In genomic region chr12:125064492-125064891, GRCh38 we compare ENCODE assay signal across 8 cellular contexts. TPM values are rescaled to one million over a fixed set of nuclear protein-coding genes. Genes with fewer than 3 reads are reported as not detected.
DNase-seq lines count a peak whose midpoint lies in the region; ATAC-seq and TF ChIP-seq lines count a peak whose summit lies in the region.

No MANE protein-coding gene starts in this region.

- POLR2A ChIA-PET in OCI-LY7 (lab: Charles Lee), result interaction anchor here (0.6 to 0.9 kb wide), 5 partner anchors 14 to 206 kb away, joined by 3 to 5 read pairs (median 3); no protein-coding TSS in a partner anchor

- H3K9me2 ChIP-seq in OCI-LY7 (ENCODE audit: insufficient read depth, low read length), result no peaks in the 10 kb centered on the region

- peaks cover 2% of the 10 kb centered on the region for H3K36me3 ChIP-seq in GM06990 (ENCODE audit: control insufficient read depth, insufficient read depth, low read length)
- no peaks in the 10 kb centered on the region for H3K36me3 ChIP-seq in OCI-LY7 (ENCODE audit: insufficient read depth, low read length)
- H3K36me3 ChIP-seq in esophagus muscularis mucosa, result peaks cover 0 to 9% (median 2%) of the 10 kb centered on the region in 4 donors
- H3K36me3 ChIP-seq in rectal smooth muscle tissue (ENCODE audit: control insufficient read depth, insufficient read depth, low read length), result no peaks in the 10 kb centered on the region
- peaks cover 0 to 4% of the 10 kb centered on the region in 2 donors for H3K36me3 ChIP-seq in gastroesophageal sphincter

- intact Hi-C loops in OCI-LY7 (cut with micrococcal nuclease; ENCODE audit: unreplicated experiment) (no loop called here), esophagus muscularis mucosa (cut with DNase I) (loop anchor here (5.0 kb wide), 1 partner anchor 77 kb away; the partner anchor contains the start of gene DHX37)

- no peaks in the 10 kb centered on the region for H3K79me2 ChIP-seq in OCI-LY7 (ENCODE audit: insufficient read depth, low read depth, low read length)

- no peak overlapping the region for H3K27ac ChIP-seq in OCI-LY7 (ENCODE audit: low read depth, low read length, poor library complexity, severe bottlenecking)
- no peak overlapping the region for H3K27ac ChIP-seq in esophagus muscularis mucosa (replicated peaks in 1 of 4)
- H3K27ac ChIP-seq in rectal smooth muscle tissue (ENCODE audit: low read depth, low read length), result no peak overlapping the region
- no peak overlapping the region for H3K27ac ChIP-seq in gastroesophageal sphincter

- H4K20me1 ChIP-seq in OCI-LY7 (ENCODE audit: insufficient read depth, low read length), result no peaks in the 10 kb centered on the region

- peak overlapping the region; percentile 90 for H3K4me2 ChIP-seq in OCI-LY7 (ENCODE audit: low read length)

- TF ChIP-seq EP300 in esophagus muscularis mucosa (IDR thresholded peaks at IDR 0.05) (no peak), gastroesophageal sphincter (IDR thresholded peaks at IDR 0.05) (no peak)

- ATAC-seq in gastroesophageal sphincter, result no peak
- ATAC-seq in activated CD4-positive, CD25-positive, alpha-beta regulatory T cell treated with anti-CD3 and anti-CD28 coated beads, Interleukin-2, amount 50 U/mL, for 24 hours, result no peak

- 58% methylated on average over 5 of the region's 5 CpGs for WGBS in esophagus muscularis mucosa
- 41 to 50% methylated on average over 3 to 5 of the region's 5 CpGs for WGBS in gastroesophageal sphincter (ENCODE audit: low coverage in 1 of 2), 2 donors

- H3K27me3 ChIP-seq in GM06990 (replicated peaks; ENCODE audit: control insufficient read depth, insufficient read depth, low read length), result no peaks in the 10 kb centered on the region
- no peaks in the 10 kb centered on the region for H3K27me3 ChIP-seq in esophagus muscularis mucosa
- H3K27me3 ChIP-seq in rectal smooth muscle tissue (ENCODE audit: control insufficient read depth, insufficient read depth, low read length), result no peaks in the 10 kb centered on the region
- no peaks in the 10 kb centered on the region for H3K27me3 ChIP-seq in gastroesophageal sphincter

- TF ChIP-seq POLR2A in esophagus muscularis mucosa (IDR thresholded peaks at IDR 0.05; ENCODE audit: low read depth), result no peak
- no peak for TF ChIP-seq POLR2A in gastroesophageal sphincter (IDR thresholded peaks at IDR 0.05)

- CTCF ChIA-PET in OCI-LY7 (lab: Charles Lee; ENCODE audit: unreplicated experiment), result no interaction called here

- H3K9me3 ChIP-seq in OCI-LY7 (ENCODE audit: low read length), result peaks cover 19% of the 10 kb centered on the region
- H3K9me3 ChIP-seq in esophagus muscularis mucosa, result no peaks in the 10 kb centered on the region
- H3K9me3 ChIP-seq in gastroesophageal sphincter, result no peaks in the 10 kb centered on the region

- peak overlapping the region; percentile 94 for H3K4me3 ChIP-seq in GM06990 (replicated peaks; ENCODE audit: low read depth, low read length)
- H3K4me3 ChIP-seq in OCI-LY7 (ENCODE audit: low read depth, low read length, poor library complexity, severe bottlenecking), result peak overlapping the region; percentile 85
- peak overlapping the region; percentile 75 to 93 (median 87) for H3K4me3 ChIP-seq in esophagus muscularis mucosa
- H3K4me3 ChIP-seq in rectal smooth muscle tissue (ENCODE audit: low read length), result peak overlapping the region; percentile 64
- H3K4me3 ChIP-seq in gastroesophageal sphincter, result peak overlapping the region in 1 of 2 donors; percentile 91

- no peak for TF ChIP-seq CTCF in GM06990 (IDR thresholded peaks at IDR 0.05; ENCODE audit: insufficient read depth, low read length, poor library complexity, severe bottlenecking)
- TF ChIP-seq CTCF in OCI-LY7 (conservative IDR thresholded peaks at IDR 0.05; ENCODE audit: low read length), result no peak
- TF ChIP-seq CTCF in esophagus muscularis mucosa (IDR thresholded peaks at IDR 0.05), result no peak
- TF ChIP-seq CTCF in gastroesophageal sphincter (IDR thresholded peaks at IDR 0.05), result no peak

- H3K4me1 ChIP-seq in OCI-LY7 (ENCODE audit: insufficient read depth, low read length, poor library complexity, severe bottlenecking), result peaks cover 3% of the 10 kb centered on the region
- H3K4me1 ChIP-seq in esophagus muscularis mucosa, result peaks cover 11 to 34% (median 28%) of the 10 kb centered on the region in 4 donors
- H3K4me1 ChIP-seq in rectal smooth muscle tissue (ENCODE audit: control insufficient read depth, insufficient read depth, low read length), result peaks cover 7% of the 10 kb centered on the region
- peaks cover 0 to 30% (median 5%) of the 10 kb centered on the region in 3 donors for H3K4me1 ChIP-seq in gastroesophageal sphincter

- no TSS peak for BruUV-seq in OCI-LY7 (replicated peaks; lab: Mats Ljungman, UMichigan)

- H2AFZ ChIP-seq in OCI-LY7 (ENCODE audit: low read length), result peak overlapping the region; percentile 63; the same call in 1 of the 2 replicates

- no peak for DNase-seq in GM06990 (ENCODE audit: extremely low read depth, insufficient read length)
- DNase-seq in OCI-LY7 (ENCODE audit: low spot score), result no peak
- DNase-seq in esophagus muscularis mucosa (ENCODE audit: extremely low spot score), result no peak
- DNase-seq in CD1c-positive myeloid dendritic cell (ENCODE audit: extremely low spot score), result no peak
- DNase-seq in HPDE6-E6E7 (ENCODE audit: extremely low spot score), result no peak

- no peak overlapping the region for H3K9ac ChIP-seq in rectal smooth muscle tissue (ENCODE audit: low read length)

RNA-seq across cellular contexts. Expression of gene AACS, which starts 0.7 kb away (rescaled TPM):
- 10.2 and 12.0 TPM in 2 replicates for total RNA-seq in OCI-LY7 (2014; rRNA removed; shearing (Covaris generic))
- 24.6 and 26.3 TPM in 2 replicates for total RNA-seq in OCI-LY7 (2022)
- total RNA-seq in esophagus muscularis mucosa, result 10 to 100 TPM; 10.2 to 16.7 (median 13.9) TPM
- total RNA-seq in gastroesophageal sphincter, result 10 to 100 TPM; 10.3 to 14.6 (median 11.8) TPM
